In genomic region chr6:5034736-5035135, GRCh38 we compare ENCODE assay signal across 18 cellular contexts. TPM values are rescaled to one million over a fixed set of nuclear protein-coding genes. Genes with fewer than 3 reads are reported as not detected.
"Had no signal": no experiment of that assay in that cellular context is flagged by ENCODE, and none has a peak within 500 bp of the region (broad histone marks: within the 10 kb centered on the region; RNA-seq: fewer than 3 reads in every experiment).

No MANE protein-coding gene starts in this region.

- H3K27ac ChIP-seq: ascending aorta, gastroesophageal sphincter, heart right ventricle, parathyroid adenoma, uterus had no signal

- H3K9ac ChIP-seq: parathyroid adenoma had no signal

- H3K4me1 ChIP-seq: ascending aorta, breast epithelium, uterus had no signal

- H2AFZ ChIP-seq: parathyroid adenoma had no signal

- H3K4me3 ChIP-seq: ascending aorta, breast epithelium, gastroesophageal sphincter, heart right ventricle, lung, uterus had no signal

- H3K79me2 ChIP-seq: parathyroid adenoma had no signal

- H3K9me3 ChIP-seq: ascending aorta, breast epithelium, gastroesophageal sphincter, heart right ventricle, uterus had no signal

- ATAC-seq: gastroesophageal sphincter; left colon; stimulated activated effector memory CD8-positive, alpha-beta T cell treated with anti-CD3 and anti-CD28 coated beads, Interleukin-12 subunit alpha, Interleukin-12 subunit beta, amount 100 ng/mL, for 72 hours had no signal

- DNase-seq: activated CD4-positive, alpha-beta T cell treated with anti-CD3 and anti-CD28 coated beads for 1 hour; activated CD4-positive, alpha-beta T cell treated with anti-CD3 and anti-CD28 coated beads, Interleukin-2, amount 50 U/mL, for 4 hours; activated naive CD4-positive, alpha-beta T cell treated with anti-CD3 and anti-CD28 coated beads, Interleukin-2, amount 10 ng/mL, durations not matched to agents 7 days and 5 days; activated T-cell treated with anti-CD3 and anti-CD28 coated beads for 4 hours; effector memory CD4-positive, alpha-beta T cell; heart right ventricle; left colon; naive B cell; stimulated activated CD4-positive, alpha-beta T cell treated with anti-CD3 and anti-CD28 coated beads, Interleukin-12 subunit alpha, Interleukin-12 subunit beta, amount 100 ng/mL, for 4 hours; stimulated activated CD4-positive, alpha-beta T cell treated with anti-CD3 and anti-CD28 coated beads, Interleukin-2, amount 100 ng/mL, for 24 hours; T1000; uterus had no signal

- H3K27me3 ChIP-seq: ascending aorta, breast epithelium, gastroesophageal sphincter, heart right ventricle, uterus had no signal

- H3K36me3 ChIP-seq: ascending aorta, breast epithelium, gastroesophageal sphincter, heart right ventricle, uterus had no signal

RNA-seq across cellular contexts. Expression of gene RPP40, which starts 30.9 kb away (rescaled TPM):
- total RNA-seq: ascending aorta had no signal
